ENCODE assay signal across 11 cellular contexts in the genomic region with DNA sequence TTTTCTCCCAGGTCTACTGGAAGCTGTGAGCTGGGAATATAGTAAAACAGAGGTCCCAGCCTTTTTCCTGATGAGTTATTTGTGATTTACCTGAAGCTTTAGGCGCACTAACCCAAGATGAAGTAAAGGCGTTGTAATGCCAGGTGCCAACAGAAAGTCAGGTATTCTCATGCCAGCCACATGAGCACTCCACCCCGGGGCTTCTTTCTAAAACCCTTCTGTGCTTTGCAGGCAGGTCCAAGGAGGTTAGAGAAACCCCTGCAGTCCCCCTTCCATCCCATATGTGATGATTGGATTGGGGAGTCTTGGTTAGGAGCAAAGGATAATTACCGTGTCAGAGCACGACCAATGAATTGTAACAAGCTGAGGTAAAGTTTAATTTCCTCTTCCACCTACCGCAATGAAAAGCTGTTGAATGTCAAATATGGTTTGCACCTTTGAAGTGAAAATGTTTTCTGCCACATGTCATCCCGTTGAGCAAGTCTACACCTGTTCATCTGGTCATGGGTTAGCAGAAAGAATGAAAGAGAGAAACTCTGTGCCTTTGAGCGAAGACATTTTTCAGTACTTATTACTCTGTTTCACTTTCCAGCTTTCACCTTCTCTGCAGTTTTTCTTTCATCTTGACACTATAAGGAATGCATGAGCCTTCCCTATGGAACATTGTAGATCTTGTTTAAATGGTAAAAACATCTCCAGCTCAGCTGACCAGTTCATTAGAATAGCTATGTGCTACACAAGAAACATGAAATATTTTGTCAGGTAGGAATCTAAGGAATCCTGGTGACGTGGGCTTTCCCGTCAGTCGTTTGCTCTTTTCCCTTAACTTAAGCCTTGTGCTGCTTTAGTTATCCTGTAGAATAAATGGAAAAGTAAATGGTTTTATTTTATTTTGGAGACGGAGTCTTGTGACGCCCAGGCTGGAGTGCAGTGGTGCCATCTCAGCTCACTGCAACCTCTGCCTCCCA. TPM values are rescaled to one million over a fixed set of nuclear protein-coding genes. Genes with fewer than 3 reads are reported as not detected.
DNase-seq lines count a peak whose midpoint lies in the region; ATAC-seq, FAIRE-seq and TF ChIP-seq lines count a peak whose summit lies in the region.
"Had no signal": no experiment of that assay in that cellular context is flagged by ENCODE, and none has a peak within 500 bp of the region (broad histone marks: within the 10 kb centered on the region; RNA-seq: fewer than 3 reads in every experiment).

No MANE protein-coding gene starts in this region.

- no peaks in the 10 kb centered on the region for H3K27me3 ChIP-seq in stomach
- no peaks in the 10 kb centered on the region for H3K27me3 ChIP-seq in HAP-1 (ENCODE audit: low read depth)
- no peaks in the 10 kb centered on the region for H3K27me3 ChIP-seq in CD4-positive, alpha-beta T cell (ENCODE audit: control insufficient read depth, insufficient read depth, low read length)
- H3K27me3 ChIP-seq: vagina had no signal

- DNase-seq in epithelial cell of esophagus (ENCODE audit: low read depth) (peak; percentile 92), stomach (no peak), Kasumi-1 (lab: John Stamatoyannopoulos, UW) (no peak), HAP-1 (ENCODE audit: low spot score in 2 of 2) (no peak), HTR-8/SVneo (ENCODE audit: insufficient read length, low spot score) (no peak)
- DNase-seq in CD4-positive, alpha-beta T cell, result no peak
- DNase-seq: activated CD4-positive, alpha-beta T cell treated with anti-CD3 and anti-CD28 coated beads, Interleukin-2, amount 50 U/mL, for 48 hours; activated naive CD8-positive, alpha-beta T cell treated with anti-CD3 and anti-CD28 coated beads, Interleukin-2, amount 10 ng/mL, durations not matched to agents 7 days and 5 days had no signal

- H3K4me1 Mint-ChIP-seq in CD4-positive, alpha-beta T cell (ENCODE audit: low read depth), result no peaks in the 10 kb centered on the region
- H3K4me1 Mint-ChIP-seq: activated naive CD8-positive, alpha-beta T cell treated with anti-CD3 and anti-CD28 coated beads, Interleukin-2, amount 10 ng/mL, durations not matched to agents 7 days and 5 days had no signal

- TF ChIP-seq CTCF in epithelial cell of esophagus (IDR thresholded peaks at IDR 0.05; ENCODE audit: insufficient read depth, low read depth, low read length, missing control alignments) (no peak), stomach (IDR thresholded peaks at IDR 0.05) (no peak)
- no peak for TF ChIP-seq CTCF in CD4-positive, alpha-beta T cell (IDR thresholded peaks at IDR 0.05)

- intact Hi-C loops in stomach (cut with DNase I; ENCODE audit: low total_unique reads), result no loop called here
- intact Hi-C loops in CD4-positive, alpha-beta T cell (cut with DNase I, micrococcal nuclease), result no loop called here

- CTCF ChIA-PET in CD4-positive, alpha-beta T cell (lab: Charles Lee), result no interaction called here

- H3K9me3 Mint-ChIP-seq in CD4-positive, alpha-beta T cell, result no peaks in the 10 kb centered on the region
- H3K9me3 Mint-ChIP-seq: activated naive CD8-positive, alpha-beta T cell treated with anti-CD3 and anti-CD28 coated beads, Interleukin-2, amount 10 ng/mL, durations not matched to agents 7 days and 5 days had no signal

- no peaks in the 10 kb centered on the region for H3K36me3 Mint-ChIP-seq in CD4-positive, alpha-beta T cell (ENCODE audit: low read depth)
- H3K36me3 Mint-ChIP-seq: activated naive CD8-positive, alpha-beta T cell treated with anti-CD3 and anti-CD28 coated beads, Interleukin-2, amount 10 ng/mL, durations not matched to agents 7 days and 5 days had no signal

- no peak overlapping the region for H3K27ac Mint-ChIP-seq in CD4-positive, alpha-beta T cell
- H3K27ac Mint-ChIP-seq: activated naive CD8-positive, alpha-beta T cell treated with anti-CD3 and anti-CD28 coated beads, Interleukin-2, amount 10 ng/mL, durations not matched to agents 7 days and 5 days had no signal

- in situ Hi-C loops in HAP-1 (cut with MboI; ENCODE audit: low sequenced_read_pairs), result no loop called here

- H3K4me3 ChIP-seq in epithelial cell of esophagus (ENCODE audit: low read length) (peak overlapping the region; percentile 22), stomach (no peak overlapping the region), HAP-1 (no peak overlapping the region)
- H3K4me3 ChIP-seq: vagina had no signal

- ATAC-seq in GM21360 (IDR thresholded peaks at IDR 0.05; ENCODE audit: unreplicated experiment), result peak; percentile 50
- ATAC-seq in HG03432 (IDR thresholded peaks at IDR 0.05; ENCODE audit: unreplicated experiment), result peak; percentile 88
- ATAC-seq in CD4-positive, alpha-beta T cell (ENCODE audit: poor library complexity), result no peak

- H3K4me1 ChIP-seq in stomach (peaks cover 3 to 56% (median 31%) of the 10 kb centered on the region in 4 donors), HAP-1 (peaks cover 19% of the 10 kb centered on the region)

- POLR2A ChIA-PET in CD4-positive, alpha-beta T cell (lab: Charles Lee), result interaction anchor here (0.6 kb wide), 1 partner anchor 48 kb away, joined by 3 read pairs; no protein-coding TSS in a partner anchor

- H3K9me3 ChIP-seq in stomach (no peaks in the 10 kb centered on the region), HAP-1 (no peaks in the 10 kb centered on the region)
- no peaks in the 10 kb centered on the region for H3K9me3 ChIP-seq in CD4-positive, alpha-beta T cell (ENCODE audit: control insufficient read depth, low read length)
- H3K9me3 ChIP-seq: vagina had no signal

- TF ChIP-seq EP300 in stomach (IDR thresholded peaks at IDR 0.05), result no peak

- H3K4me3 Mint-ChIP-seq in CD4-positive, alpha-beta T cell, result no peak overlapping the region
- H3K4me3 Mint-ChIP-seq: activated naive CD8-positive, alpha-beta T cell treated with anti-CD3 and anti-CD28 coated beads, Interleukin-2, amount 10 ng/mL, durations not matched to agents 7 days and 5 days had no signal

- peaks cover 10% of the 10 kb centered on the region for H3K27me3 Mint-ChIP-seq in CD4-positive, alpha-beta T cell

- no peak for FAIRE-seq in HTR-8/SVneo (lab: Jason Lieb, UNC)

- H3K36me3 ChIP-seq in stomach, result no peaks in the 10 kb centered on the region
- H3K36me3 ChIP-seq in HAP-1 (replicated peaks), result no peaks in the 10 kb centered on the region
- H3K36me3 ChIP-seq: vagina had no signal

- TF ChIP-seq POLR2A in stomach (IDR thresholded peaks at IDR 0.05), result no peak

- 65 to 81% (median 75%) methylated on average over 13 of the region's 13 CpGs for WGBS in stomach, 5 donors

- H3K27ac ChIP-seq in stomach, result peak overlapping the region in 3 of 5 donors; percentile 32 to 80 (median 65)
- no peak overlapping the region for H3K27ac ChIP-seq in CD4-positive, alpha-beta T cell (ENCODE audit: low read depth, low read length)
- H3K27ac ChIP-seq: vagina had no signal

RNA-seq across cellular contexts. Expression of gene SCHIP1, which starts 55.6 kb away (rescaled TPM):
- total RNA-seq in stomach, result 10 to 100 TPM in 2 of 5 donors, 1 to 10 TPM in 1, not detected in 2; 7.1 to 21.0 (median 18.7) TPM
- 1 to 10 TPM; 1.2 to 8.9 (median 1.7) TPM for polyA plus RNA-seq in stomach
- total RNA-seq in CD4-positive, alpha-beta T cell, result not detected
- total RNA-seq: activated naive CD8-positive, alpha-beta T cell treated with anti-CD3 and anti-CD28 coated beads, Interleukin-2, amount 10 ng/mL, durations not matched to agents 7 days and 5 days had no signal
